In genomic region chrX:21708116-21708515, GRCh38 we compare ENCODE assay signal across 3 cellular contexts.
TF ChIP-seq lines count a peak whose summit lies in the region.

No MANE protein-coding gene starts in this region.

TF ChIP-seq in SK-N-SH, 30 proteins besides CTCF, POLR2A, EP300 and RAD21:
- no peak for TF ChIP-seq TAF1 (IDR thresholded peaks at IDR 0.05; ENCODE audit: borderline replicate concordance, low read depth, low read length)
- no peak for TF ChIP-seq NFIC (IDR thresholded peaks at IDR 0.05; ENCODE audit: borderline replicate concordance)
- TF ChIP-seq MAX (IDR thresholded peaks at IDR 0.05; ENCODE audit: low read depth): no peak
- TF ChIP-seq TEAD4 (IDR thresholded peaks at IDR 0.05; ENCODE audit: borderline replicate concordance, insufficient read depth): no peak
- TF ChIP-seq, protein P1, sequence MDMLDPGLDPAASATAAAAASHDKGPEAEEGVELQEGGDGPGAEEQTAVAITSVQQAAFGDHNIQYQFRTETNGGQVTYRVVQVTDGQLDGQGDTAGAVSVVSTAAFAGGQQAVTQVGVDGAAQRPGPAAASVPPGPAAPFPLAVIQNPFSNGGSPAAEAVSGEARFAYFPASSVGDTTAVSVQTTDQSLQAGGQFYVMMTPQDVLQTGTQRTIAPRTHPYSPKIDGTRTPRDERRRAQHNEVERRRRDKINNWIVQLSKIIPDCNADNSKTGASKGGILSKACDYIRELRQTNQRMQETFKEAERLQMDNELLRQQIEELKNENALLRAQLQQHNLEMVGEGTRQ (IDR thresholded peaks at IDR 0.05; ENCODE audit: borderline replicate concordance, low read depth, low read length): no peak
- TF ChIP-seq GABPA (IDR thresholded peaks at IDR 0.05; ENCODE audit: low read depth): no peak
- TF ChIP-seq FOXJ3 (CRISPR knock-in tag; IDR thresholded peaks at IDR 0.05): no peak
- no peak for TF ChIP-seq EZH2phosphoT487 (IDR thresholded peaks at IDR 0.05; ENCODE audit: borderline replicate concordance, low read depth)
- TF ChIP-seq FOXM1 (IDR thresholded peaks at IDR 0.05; ENCODE audit: low read depth): no peak

TF ChIP-seq in SK-N-SH treated with all-trans-retinoic acid at 6 μM for 48 hours, 23 proteins besides CTCF, POLR2A, EP300 and RAD21:
- TF ChIP-seq POU6F1 (CRISPR knock-in tag; IDR thresholded peaks at IDR 0.05; ENCODE audit: borderline replicate concordance, low read depth) (no peak), ZFP3 (CRISPR knock-in tag; IDR thresholded peaks at IDR 0.05) (no peak), CREB5 (CRISPR knock-in tag; IDR thresholded peaks at IDR 0.05; ENCODE audit: low read depth) (no peak)

TF ChIP-seq in H1, 55 proteins besides CTCF, POLR2A, EP300 and RAD21:
- TF ChIP-seq NANOG (IDR thresholded peaks at IDR 0.05; ENCODE audit: insufficient read depth, low read depth, low read length, poor library complexity, severe bottlenecking): no peak
- no peak for TF ChIP-seq CTBP2 (IDR thresholded peaks at IDR 0.05; ENCODE audit: borderline replicate concordance, insufficient read depth, insufficient read length, low read length)
- TF ChIP-seq MAFK (IDR thresholded peaks at IDR 0.05; ENCODE audit: low read depth, low read length): no peak
- no peak for TF ChIP-seq KDM1A (IDR thresholded peaks at IDR 0.05; ENCODE audit: borderline replicate concordance, low read length)
- TF ChIP-seq RBBP5 (IDR thresholded peaks at IDR 0.05; ENCODE audit: borderline replicate concordance, low read depth, low read length): no peak
TF ChIP-seq in H1: peak in this region for 0.
